1 cellular context compared by ENCODE assay signal in the genomic region with DNA sequence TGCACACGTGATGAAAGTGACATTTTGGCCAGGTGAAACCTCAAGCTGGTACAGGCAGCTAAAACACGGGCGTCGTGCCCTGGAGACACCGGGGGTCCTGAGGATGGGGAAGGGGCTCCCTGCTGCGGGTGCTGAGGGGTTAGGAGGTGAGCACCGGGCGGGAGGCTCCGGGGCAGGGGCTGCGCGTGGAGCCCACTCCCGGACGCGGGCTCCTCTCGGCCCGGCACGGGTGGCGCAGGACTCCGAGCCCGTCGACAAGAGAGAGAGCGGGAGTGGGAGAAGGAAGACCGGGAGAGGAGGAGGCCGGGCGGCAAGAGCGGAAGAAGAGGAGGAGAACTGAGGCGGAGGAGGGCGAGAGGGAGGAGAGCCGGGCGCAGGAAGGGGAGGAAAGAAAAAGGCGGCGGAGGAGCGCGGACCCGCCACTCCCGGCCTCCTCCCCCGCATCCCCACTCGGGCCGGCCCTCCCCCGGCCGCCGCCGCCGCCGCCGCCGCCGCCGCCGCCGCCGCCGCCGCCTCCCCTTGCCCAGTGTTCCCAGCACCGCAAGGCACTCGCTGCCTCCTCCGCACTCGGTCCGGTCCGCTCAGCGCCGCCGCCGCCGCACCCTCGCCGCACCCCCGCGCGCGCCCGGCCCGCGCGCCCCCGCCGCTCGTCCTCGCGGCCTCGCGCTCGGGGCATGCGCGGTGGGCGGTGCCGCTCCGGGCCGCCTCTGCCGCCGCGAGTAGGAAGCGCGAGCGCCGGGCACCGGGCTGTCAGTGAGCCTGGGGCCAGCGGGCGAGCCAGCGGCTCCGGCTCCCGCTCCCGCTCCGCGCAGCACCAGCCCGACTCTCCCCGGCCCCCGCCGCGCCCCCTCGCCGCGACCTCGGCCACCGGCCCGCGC.
A peak's percentile ranks its signal among the peaks of the same experiment; 100 is the strongest.
TF ChIP-seq lines count a peak whose summit lies in the region.

A gene (plus strand): TSS at position 750 of the 878 bp plus-strand sequence.

TF ChIP-seq in HepG2, 621 proteins besides CTCF, POLR2A, EP300 and RAD21 (continued from another document and continues in another):
- TF ChIP-seq, protein P1, sequence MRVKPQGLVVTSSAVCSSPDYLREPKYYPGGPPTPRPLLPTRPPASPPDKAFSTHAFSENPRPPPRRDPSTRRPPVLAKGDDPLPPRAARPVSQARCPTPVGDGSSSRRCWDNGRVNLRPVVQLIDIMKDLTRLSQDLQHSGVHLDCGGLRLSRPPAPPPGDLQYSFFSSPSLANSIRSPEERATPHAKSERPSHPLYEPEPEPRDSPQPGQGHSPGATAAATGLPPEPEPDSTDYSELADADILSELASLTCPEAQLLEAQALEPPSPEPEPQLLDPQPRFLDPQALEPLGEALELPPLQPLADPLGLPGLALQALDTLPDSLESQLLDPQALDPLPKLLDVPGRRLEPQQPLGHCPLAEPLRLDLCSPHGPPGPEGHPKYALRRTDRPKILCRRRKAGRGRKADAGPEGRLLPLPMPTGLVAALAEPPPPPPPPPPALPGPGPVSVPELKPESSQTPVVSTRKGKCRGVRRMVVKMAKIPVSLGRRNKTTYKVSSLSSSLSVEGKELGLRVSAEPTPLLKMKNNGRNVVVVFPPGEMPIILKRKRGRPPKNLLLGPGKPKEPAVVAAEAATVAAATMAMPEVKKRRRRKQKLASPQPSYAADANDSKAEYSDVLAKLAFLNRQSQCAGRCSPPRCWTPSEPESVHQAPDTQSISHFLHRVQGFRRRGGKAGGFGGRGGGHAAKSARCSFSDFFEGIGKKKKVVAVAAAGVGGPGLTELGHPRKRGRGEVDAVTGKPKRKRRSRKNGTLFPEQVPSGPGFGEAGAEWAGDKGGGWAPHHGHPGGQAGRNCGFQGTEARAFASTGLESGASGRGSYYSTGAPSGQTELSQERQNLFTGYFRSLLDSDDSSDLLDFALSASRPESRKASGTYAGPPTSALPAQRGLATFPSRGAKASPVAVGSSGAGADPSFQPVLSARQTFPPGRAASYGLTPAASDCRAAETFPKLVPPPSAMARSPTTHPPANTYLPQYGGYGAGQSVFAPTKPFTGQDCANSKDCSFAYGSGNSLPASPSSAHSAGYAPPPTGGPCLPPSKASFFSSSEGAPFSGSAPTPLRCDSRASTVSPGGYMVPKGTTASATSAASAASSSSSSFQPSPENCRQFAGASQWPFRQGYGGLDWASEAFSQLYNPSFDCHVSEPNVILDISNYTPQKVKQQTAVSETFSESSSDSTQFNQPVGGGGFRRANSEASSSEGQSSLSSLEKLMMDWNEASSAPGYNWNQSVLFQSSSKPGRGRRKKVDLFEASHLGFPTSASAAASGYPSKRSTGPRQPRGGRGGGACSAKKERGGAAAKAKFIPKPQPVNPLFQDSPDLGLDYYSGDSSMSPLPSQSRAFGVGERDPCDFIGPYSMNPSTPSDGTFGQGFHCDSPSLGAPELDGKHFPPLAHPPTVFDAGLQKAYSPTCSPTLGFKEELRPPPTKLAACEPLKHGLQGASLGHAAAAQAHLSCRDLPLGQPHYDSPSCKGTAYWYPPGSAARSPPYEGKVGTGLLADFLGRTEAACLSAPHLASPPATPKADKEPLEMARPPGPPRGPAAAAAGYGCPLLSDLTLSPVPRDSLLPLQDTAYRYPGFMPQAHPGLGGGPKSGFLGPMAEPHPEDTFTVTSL (CRISPR knock-in tag; IDR thresholded peaks at IDR 0.05; ENCODE audit: borderline replicate concordance): 0 out of 2 replicates have a peak, but pooled peaks have one; percentile 16
- TF ChIP-seq, protein P2, sequence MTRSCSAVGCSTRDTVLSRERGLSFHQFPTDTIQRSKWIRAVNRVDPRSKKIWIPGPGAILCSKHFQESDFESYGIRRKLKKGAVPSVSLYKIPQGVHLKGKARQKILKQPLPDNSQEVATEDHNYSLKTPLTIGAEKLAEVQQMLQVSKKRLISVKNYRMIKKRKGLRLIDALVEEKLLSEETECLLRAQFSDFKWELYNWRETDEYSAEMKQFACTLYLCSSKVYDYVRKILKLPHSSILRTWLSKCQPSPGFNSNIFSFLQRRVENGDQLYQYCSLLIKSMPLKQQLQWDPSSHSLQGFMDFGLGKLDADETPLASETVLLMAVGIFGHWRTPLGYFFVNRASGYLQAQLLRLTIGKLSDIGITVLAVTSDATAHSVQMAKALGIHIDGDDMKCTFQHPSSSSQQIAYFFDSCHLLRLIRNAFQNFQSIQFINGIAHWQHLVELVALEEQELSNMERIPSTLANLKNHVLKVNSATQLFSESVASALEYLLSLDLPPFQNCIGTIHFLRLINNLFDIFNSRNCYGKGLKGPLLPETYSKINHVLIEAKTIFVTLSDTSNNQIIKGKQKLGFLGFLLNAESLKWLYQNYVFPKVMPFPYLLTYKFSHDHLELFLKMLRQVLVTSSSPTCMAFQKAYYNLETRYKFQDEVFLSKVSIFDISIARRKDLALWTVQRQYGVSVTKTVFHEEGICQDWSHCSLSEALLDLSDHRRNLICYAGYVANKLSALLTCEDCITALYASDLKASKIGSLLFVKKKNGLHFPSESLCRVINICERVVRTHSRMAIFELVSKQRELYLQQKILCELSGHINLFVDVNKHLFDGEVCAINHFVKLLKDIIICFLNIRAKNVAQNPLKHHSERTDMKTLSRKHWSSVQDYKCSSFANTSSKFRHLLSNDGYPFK (CRISPR knock-in tag; IDR thresholded peaks at IDR 0.05; ENCODE audit: borderline replicate concordance): peak; percentile 51; the same call in 1 of the 2 replicates
- TF ChIP-seq SMARCC2 (IDR thresholded peaks at IDR 0.05) (no peak), PITX1 (CRISPR knock-in tag; IDR thresholded peaks at IDR 0.05) (0 out of 2 replicates have a peak, but pooled peaks have one; percentile 43), CCAR2 (optimal IDR thresholded peaks at IDR 0.05; ENCODE audit: low read depth, low read length) (no peak), ZNF567 (CRISPR knock-in tag; IDR thresholded peaks at IDR 0.05; ENCODE audit: borderline replicate concordance) (peak; percentile 72; the same call in 1 of the 2 replicates), EED (CRISPR knock-in tag; IDR thresholded peaks at IDR 0.05) (no peak), ZNF816 (CRISPR knock-in tag; IDR thresholded peaks at IDR 0.05; ENCODE audit: borderline replicate concordance) (no peak), ZEB1 (IDR thresholded peaks at IDR 0.05; ENCODE audit: insufficient replicate concordance, low read depth) (peak; percentile 30), TCF7 (IDR thresholded peaks at IDR 0.05; ENCODE audit: low read depth) (no peak), SRY (CRISPR knock-in tag; IDR thresholded peaks at IDR 0.05) (no peak), ZNF547 (CRISPR knock-in tag; IDR thresholded peaks at IDR 0.05) (peak; percentile 80; the same call in 1 of the 2 replicates), ZNF235 (CRISPR knock-in tag; IDR thresholded peaks at IDR 0.05; ENCODE audit: borderline replicate concordance) (no peak), SAP130 (CRISPR knock-in tag; IDR thresholded peaks at IDR 0.05; ENCODE audit: low read depth) (peak; percentile 55; the same call in 1 of the 2 replicates), GATAD2A (CRISPR knock-in tag; IDR thresholded peaks at IDR 0.05) (0 out of 2 replicates have a peak, but pooled peaks have one; percentile 24), ZNF251 (CRISPR knock-in tag; IDR thresholded peaks at IDR 0.05) (no peak), JUND (CRISPR knock-in tag; IDR thresholded peaks at IDR 0.05) (no peak), MXI1 (IDR thresholded peaks at IDR 0.05; ENCODE audit: borderline replicate concordance, low read depth, low read length) (peak; percentile 76), TRIM24 (CRISPR knock-in tag; IDR thresholded peaks at IDR 0.05) (no peak), ZNF510 (CRISPR knock-in tag; IDR thresholded peaks at IDR 0.05; ENCODE audit: low read depth) (no peak), FIP1L1 (IDR thresholded peaks at IDR 0.05; ENCODE audit: borderline replicate concordance, insufficient read depth, low read depth, low read length) (no peak), ZNF550 (CRISPR knock-in tag; IDR thresholded peaks at IDR 0.05; ENCODE audit: borderline replicate concordance) (0 out of 2 replicates have a peak, but pooled peaks have one; percentile 67)
- TF ChIP-seq, protein P3, sequence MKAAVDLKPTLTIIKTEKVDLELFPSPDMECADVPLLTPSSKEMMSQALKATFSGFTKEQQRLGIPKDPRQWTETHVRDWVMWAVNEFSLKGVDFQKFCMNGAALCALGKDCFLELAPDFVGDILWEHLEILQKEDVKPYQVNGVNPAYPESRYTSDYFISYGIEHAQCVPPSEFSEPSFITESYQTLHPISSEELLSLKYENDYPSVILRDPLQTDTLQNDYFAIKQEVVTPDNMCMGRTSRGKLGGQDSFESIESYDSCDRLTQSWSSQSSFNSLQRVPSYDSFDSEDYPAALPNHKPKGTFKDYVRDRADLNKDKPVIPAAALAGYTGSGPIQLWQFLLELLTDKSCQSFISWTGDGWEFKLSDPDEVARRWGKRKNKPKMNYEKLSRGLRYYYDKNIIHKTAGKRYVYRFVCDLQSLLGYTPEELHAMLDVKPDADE (CRISPR knock-in tag; IDR thresholded peaks at IDR 0.05): peak; percentile 11; the same call in 1 of the 2 replicates
- TF ChIP-seq, protein P4, sequence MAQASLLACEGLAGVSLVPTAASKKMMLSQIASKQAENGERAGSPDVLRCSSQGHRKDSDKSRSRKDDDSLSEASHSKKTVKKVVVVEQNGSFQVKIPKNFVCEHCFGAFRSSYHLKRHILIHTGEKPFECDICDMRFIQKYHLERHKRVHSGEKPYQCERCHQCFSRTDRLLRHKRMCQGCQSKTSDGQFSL (CRISPR knock-in tag; IDR thresholded peaks at IDR 0.05): no peak
- TF ChIP-seq, protein P5, sequence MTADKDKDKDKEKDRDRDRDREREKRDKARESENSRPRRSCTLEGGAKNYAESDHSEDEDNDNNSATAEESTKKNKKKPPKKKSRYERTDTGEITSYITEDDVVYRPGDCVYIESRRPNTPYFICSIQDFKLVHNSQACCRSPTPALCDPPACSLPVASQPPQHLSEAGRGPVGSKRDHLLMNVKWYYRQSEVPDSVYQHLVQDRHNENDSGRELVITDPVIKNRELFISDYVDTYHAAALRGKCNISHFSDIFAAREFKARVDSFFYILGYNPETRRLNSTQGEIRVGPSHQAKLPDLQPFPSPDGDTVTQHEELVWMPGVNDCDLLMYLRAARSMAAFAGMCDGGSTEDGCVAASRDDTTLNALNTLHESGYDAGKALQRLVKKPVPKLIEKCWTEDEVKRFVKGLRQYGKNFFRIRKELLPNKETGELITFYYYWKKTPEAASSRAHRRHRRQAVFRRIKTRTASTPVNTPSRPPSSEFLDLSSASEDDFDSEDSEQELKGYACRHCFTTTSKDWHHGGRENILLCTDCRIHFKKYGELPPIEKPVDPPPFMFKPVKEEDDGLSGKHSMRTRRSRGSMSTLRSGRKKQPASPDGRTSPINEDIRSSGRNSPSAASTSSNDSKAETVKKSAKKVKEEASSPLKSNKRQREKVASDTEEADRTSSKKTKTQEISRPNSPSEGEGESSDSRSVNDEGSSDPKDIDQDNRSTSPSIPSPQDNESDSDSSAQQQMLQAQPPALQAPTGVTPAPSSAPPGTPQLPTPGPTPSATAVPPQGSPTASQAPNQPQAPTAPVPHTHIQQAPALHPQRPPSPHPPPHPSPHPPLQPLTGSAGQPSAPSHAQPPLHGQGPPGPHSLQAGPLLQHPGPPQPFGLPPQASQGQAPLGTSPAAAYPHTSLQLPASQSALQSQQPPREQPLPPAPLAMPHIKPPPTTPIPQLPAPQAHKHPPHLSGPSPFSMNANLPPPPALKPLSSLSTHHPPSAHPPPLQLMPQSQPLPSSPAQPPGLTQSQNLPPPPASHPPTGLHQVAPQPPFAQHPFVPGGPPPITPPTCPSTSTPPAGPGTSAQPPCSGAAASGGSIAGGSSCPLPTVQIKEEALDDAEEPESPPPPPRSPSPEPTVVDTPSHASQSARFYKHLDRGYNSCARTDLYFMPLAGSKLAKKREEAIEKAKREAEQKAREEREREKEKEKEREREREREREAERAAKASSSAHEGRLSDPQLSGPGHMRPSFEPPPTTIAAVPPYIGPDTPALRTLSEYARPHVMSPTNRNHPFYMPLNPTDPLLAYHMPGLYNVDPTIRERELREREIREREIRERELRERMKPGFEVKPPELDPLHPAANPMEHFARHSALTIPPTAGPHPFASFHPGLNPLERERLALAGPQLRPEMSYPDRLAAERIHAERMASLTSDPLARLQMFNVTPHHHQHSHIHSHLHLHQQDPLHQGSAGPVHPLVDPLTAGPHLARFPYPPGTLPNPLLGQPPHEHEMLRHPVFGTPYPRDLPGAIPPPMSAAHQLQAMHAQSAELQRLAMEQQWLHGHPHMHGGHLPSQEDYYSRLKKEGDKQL (CRISPR knock-in tag; IDR thresholded peaks at IDR 0.05; ENCODE audit: low read depth): no peak
- TF ChIP-seq, protein P6, sequence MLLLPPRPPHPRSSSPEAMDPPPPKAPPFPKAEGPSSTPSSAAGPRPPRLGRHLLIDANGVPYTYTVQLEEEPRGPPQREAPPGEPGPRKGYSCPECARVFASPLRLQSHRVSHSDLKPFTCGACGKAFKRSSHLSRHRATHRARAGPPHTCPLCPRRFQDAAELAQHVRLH (CRISPR knock-in tag; IDR thresholded peaks at IDR 0.05; ENCODE audit: borderline replicate concordance, low read depth): 0 out of 2 replicates have a peak, but pooled peaks have one; percentile 25
- TF ChIP-seq, protein P7, sequence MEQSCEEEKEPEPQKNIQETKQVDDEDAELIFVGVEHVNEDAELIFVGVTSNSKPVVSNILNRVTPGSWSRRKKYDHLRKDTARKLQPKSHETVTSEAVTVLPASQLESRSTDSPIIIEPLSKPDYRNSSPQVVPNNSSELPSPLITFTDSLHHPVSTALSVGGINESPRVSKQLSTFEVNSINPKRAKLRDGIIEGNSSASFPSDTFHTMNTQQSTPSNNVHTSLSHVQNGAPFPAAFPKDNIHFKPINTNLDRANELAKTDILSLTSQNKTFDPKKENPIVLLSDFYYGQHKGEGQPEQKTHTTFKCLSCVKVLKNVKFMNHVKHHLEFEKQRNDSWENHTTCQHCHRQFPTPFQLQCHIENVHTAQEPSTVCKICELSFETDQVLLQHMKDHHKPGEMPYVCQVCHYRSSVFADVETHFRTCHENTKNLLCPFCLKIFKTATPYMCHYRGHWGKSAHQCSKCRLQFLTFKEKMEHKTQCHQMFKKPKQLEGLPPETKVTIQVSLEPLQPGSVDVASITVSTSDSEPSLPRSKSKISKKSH (CRISPR knock-in tag; IDR thresholded peaks at IDR 0.05; ENCODE audit: borderline replicate concordance): 0 out of 2 replicates have a peak, but pooled peaks have one; percentile 42
- TF ChIP-seq, protein P8, sequence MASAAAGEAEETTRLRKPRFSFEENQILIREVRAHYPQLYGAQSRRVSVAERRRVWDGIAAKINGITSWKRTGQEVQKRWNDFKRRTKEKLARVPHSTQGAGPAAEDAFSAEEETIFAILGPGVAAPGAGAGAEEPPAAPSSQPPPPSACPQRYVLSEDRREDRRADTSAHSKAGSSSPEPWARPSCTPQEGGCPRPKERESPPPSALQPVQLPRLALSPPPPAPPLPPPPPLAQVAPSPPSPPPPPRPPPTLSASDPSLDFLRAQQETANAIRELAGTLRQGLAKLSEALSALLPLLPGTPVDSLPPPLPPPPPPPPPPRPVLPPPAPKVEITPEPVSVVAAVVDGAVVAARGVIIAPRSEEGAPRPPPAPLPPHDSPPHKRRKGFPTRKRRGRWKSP (CRISPR knock-in tag; IDR thresholded peaks at IDR 0.05): no peak
